8 cellular contexts compared by ENCODE assay signal in the genomic region with DNA sequence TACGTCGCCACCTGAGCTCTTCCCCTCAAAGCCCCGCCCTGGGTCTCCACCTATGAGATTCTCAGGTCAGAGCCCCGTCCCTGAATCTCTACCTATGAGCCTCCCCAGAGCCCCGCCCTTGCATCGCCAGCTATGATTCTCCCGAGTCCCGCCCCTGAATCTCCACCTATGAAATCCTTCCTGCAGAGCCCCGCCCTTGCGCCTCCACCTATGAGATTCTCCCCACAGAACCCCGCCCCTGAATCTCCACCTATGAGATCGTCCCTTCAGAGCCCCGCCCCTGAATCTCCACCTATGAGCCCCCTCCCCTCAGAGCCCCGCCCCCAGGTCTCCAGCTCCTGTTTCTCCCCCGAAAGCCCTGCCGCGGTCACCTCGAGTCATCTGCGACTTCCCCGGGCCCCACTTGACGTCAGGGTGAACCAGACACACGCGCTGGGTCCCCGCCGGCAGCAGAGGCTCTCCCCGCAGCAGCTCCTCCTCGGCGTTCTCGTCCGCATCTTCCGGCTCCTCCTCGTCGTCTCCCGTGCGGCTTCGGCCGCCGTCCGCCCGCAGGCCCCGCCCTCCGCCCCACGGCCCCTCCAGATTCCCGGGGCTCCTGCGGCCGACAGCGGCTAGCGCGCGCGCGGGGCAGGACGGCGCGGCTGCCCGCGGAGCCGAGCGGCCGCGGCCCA. TPM values are rescaled to one million over a fixed set of nuclear protein-coding genes. Genes with fewer than 3 reads are reported as not detected.
DNase-seq lines count a peak whose midpoint lies in the region; ATAC-seq, FAIRE-seq and TF ChIP-seq lines count a peak whose summit lies in the region.

No MANE protein-coding gene starts in this region.

- peaks cover 10% of the 10 kb centered on the region; the same call in 1 of the 2 replicates for H3K23me2 ChIP-seq in H1 (ENCODE audit: low read depth, low read length)

- no peak overlapping the region for H2BK15ac ChIP-seq in H1 (ENCODE audit: low read length)

- DNase-seq in AG04449 (ENCODE audit: low read depth, low spot score): peak; percentile 85
- peak; percentile 97 to 98 for DNase-seq in activated CD4-positive, alpha-beta T cell treated with anti-CD3 and anti-CD28 coated beads, Interleukin-2, amount 50 U/mL, for 4 hours
- peak; percentile 99 for DNase-seq in H1 (ENCODE audit: low read depth in 1 of 2, low spot score in 2 of 2)
- peak; percentile 97 to 100 (median 98) for DNase-seq in mucosa of descending colon
- DNase-seq in stimulated activated CD8-positive, alpha-beta memory T cell treated with anti-CD3 and anti-CD28 coated beads, Interleukin-4, amount 100 ng/mL, for 4 hours (ENCODE audit: low read depth in 2 of 2, low spot score in 1 of 2): peak; percentile 94
- no peak for DNase-seq in D721Med (ENCODE audit: insufficient read length, low spot score)

- peak overlapping the region; percentile 89 for H3K27ac ChIP-seq in H1 (ENCODE audit: low read depth, low read length)

- H4K20me1 ChIP-seq in H1 (replicated peaks in 1 of 2; ENCODE audit: control insufficient read depth in 1 of 2, insufficient read depth in 2 of 2, low read length in 2 of 2): peaks cover 0 to 6% of the 10 kb centered on the region in 2 experiments

- no peak for FAIRE-seq in H1 (lab: Jason Lieb, UNC)
- no peak for FAIRE-seq in D721Med (lab: Jason Lieb, UNC)

- H3K23ac ChIP-seq in H1 (ENCODE audit: insufficient read length): no peak overlapping the region

- ATAC-seq in GM19351 (IDR thresholded peaks at IDR 0.05; ENCODE audit: unreplicated experiment): peak; percentile 62
- ATAC-seq in HG03521 (IDR thresholded peaks at IDR 0.05; ENCODE audit: unreplicated experiment): peak; percentile 52
- ATAC-seq in mucosa of descending colon: peak; percentile 78

- no peak overlapping the region for H2BK120ac ChIP-seq in H1 (replicated peaks; ENCODE audit: low read depth, low read length)

- peaks cover 4% of the 10 kb centered on the region for H3K79me1 ChIP-seq in H1 (ENCODE audit: low read depth, low read length)

- TF ChIP-seq EP300 in H1 (IDR thresholded peaks at IDR 0.05; ENCODE audit: borderline replicate concordance in 1 of 2, low read depth in 2 of 2, low read length in 2 of 2): no peak

- H3K4me1 ChIP-seq in H1 (replicated peaks in 1 of 4; ENCODE audit: control insufficient read depth in 3 of 4, insufficient read depth in 4 of 4, low read length in 3 of 4): peaks cover 0 to 4% (median 3%) of the 10 kb centered on the region in 4 experiments; a peak in 3 of 7 replicates
- peaks cover 16% of the 10 kb centered on the region for H3K4me1 ChIP-seq in mucosa of descending colon (ENCODE audit: low read depth)

- peak overlapping the region; percentile 81; the same call in 1 of the 2 replicates for H2BK5ac ChIP-seq in H1 (ENCODE audit: low read depth, low read length)

- H3K36me3 ChIP-seq in H1 (ENCODE audit: control insufficient read depth in 2 of 4, insufficient read depth in 4 of 4, low read length in 3 of 4) (peaks cover 5 to 22% (median 11%) of the 10 kb centered on the region in 4 experiments; a peak in 6 of 8 replicates), mucosa of descending colon (ENCODE audit: low read depth) (peaks cover 3% of the 10 kb centered on the region)

- H2BK20ac ChIP-seq in H1 (ENCODE audit: low read length): no peak overlapping the region

- no peak overlapping the region for H3K4ac ChIP-seq in H1 (replicated peaks; ENCODE audit: insufficient read length, low read depth, low read length)

- H3K9me3 ChIP-seq in H1 (ENCODE audit: insufficient read depth in 2 of 2, low read depth in 1 of 2, low read length in 1 of 2) (no peaks in the 10 kb centered on the region), mucosa of descending colon (no peaks in the 10 kb centered on the region)

- H3K79me2 ChIP-seq in H1 (ENCODE audit: control insufficient read depth in 1 of 2, insufficient read depth in 2 of 2, low read length in 2 of 2): peaks cover 0 to 9% of the 10 kb centered on the region in 2 experiments; a peak in 1 of 4 replicates

- TF ChIP-seq CTCF in AG04449 (IDR thresholded peaks at IDR 0.05; ENCODE audit: insufficient read depth, low read length, missing control alignments): no peak
- no peak for TF ChIP-seq CTCF in H1 (IDR thresholded peaks at IDR 0.05; ENCODE audit: control extremely low read depth in 1 of 3, insufficient read depth in 1 of 3, low read depth in 1 of 3, low read length in 3 of 3)
- no peak for TF ChIP-seq CTCF in mucosa of descending colon (IDR thresholded peaks at IDR 0.05)
- no peak for TF ChIP-seq CTCF in D721Med (IDR thresholded peaks at IDR 0.05; ENCODE audit: insufficient read depth, missing control alignments)

- H2BK12ac ChIP-seq in H1 (ENCODE audit: low read depth, low read length): no peak overlapping the region

- POLR2A ChIA-PET in AG04449 (lab: Yijun Ruan, JAX): no interaction called here
- POLR2A ChIA-PET in H1 (lab: Charles Lee; ENCODE audit: partially characterized antibody): no interaction called here

- intact Hi-C loops in mucosa of descending colon (cut with DNase I, micrococcal nuclease): no loop called here

- no peak overlapping the region for H2AFZ ChIP-seq in H1 (ENCODE audit: low read length)

- peak overlapping the region; percentile 11 to 70; a peak in 3 of 4 replicates for H3K4me2 ChIP-seq in H1 (ENCODE audit: insufficient read depth in 1 of 2, low read depth in 2 of 2, low read length in 2 of 2)

- CTCF ChIA-PET in AG04449 (lab: Yijun Ruan, JAX): no interaction called here
- CTCF ChIA-PET in H1 (lab: Charles Lee; ENCODE audit: partially characterized antibody): no interaction called here

- peak overlapping the region; percentile 96 for H4K8ac ChIP-seq in H1 (ENCODE audit: extremely low read depth, insufficient read depth, low read length)

- no peak overlapping the region; the same call in 1 of the 2 replicates for H3K18ac ChIP-seq in H1 (ENCODE audit: extremely low read depth, low read length)

- H3K56ac ChIP-seq in H1 (replicated peaks; ENCODE audit: insufficient read length, low read depth, low read length): no peak overlapping the region

- H3K9ac ChIP-seq in H1 (replicated peaks in 1 of 4; ENCODE audit: extremely low read depth in 1 of 4, low read depth in 3 of 4, low read length in 3 of 4): peak overlapping the region; percentile 73 to 97 (median 87); a peak in 6 of 7 replicates

- no peak for TF ChIP-seq RAD21 in H1 (IDR thresholded peaks at IDR 0.05 in 1 of 2, conservative IDR thresholded peaks at IDR 0.05 in 1 of 2; ENCODE audit: low read depth in 2 of 2, low read length in 2 of 2)

- peak overlapping the region; percentile 81 for H4K91ac ChIP-seq in H1 (replicated peaks; ENCODE audit: insufficient read length, low read length)

- H3K14ac ChIP-seq in H1 (ENCODE audit: insufficient read length): no peak overlapping the region

- peak in 1 of 2 experiments; percentile 55; a peak in 1 of 3 replicates for TF ChIP-seq POLR2A in H1 (IDR thresholded peaks at IDR 0.05; ENCODE audit: control extremely low read depth in 1 of 2, low read depth in 2 of 2, low read length in 2 of 2)

- peak overlapping the region; percentile 81 for H4K5ac ChIP-seq in H1 (ENCODE audit: insufficient read length, low read depth, low read length)

- H3K27me3 ChIP-seq in H1 (replicated peaks in 1 of 4; ENCODE audit: control insufficient read depth in 3 of 4, extremely low read depth in 1 of 4, insufficient read depth in 3 of 4, low read length in 3 of 4): no peaks in the 10 kb centered on the region

- H2AK5ac ChIP-seq in H1 (ENCODE audit: low read depth, low read length): no peak overlapping the region

- 1% methylated on average over 44 of the region's 61 CpGs; no CpG with 5 or more reads in 1 of the 2 experiments for WGBS in H1 (ENCODE audit: extremely low coverage in 1 of 2, insufficient coverage in 1 of 2, insufficient read length in 1 of 2, insufficient replicate concordance in 2 of 2, low coverage in 1 of 2, low lambda C conversion rate in 2 of 2, missing lambda C conversion rate in 1 of 2), 2 experiments

- H3K4me3 ChIP-seq in AG04449 (ENCODE audit: low read depth, low read length): peak overlapping the region; percentile 86
- H3K4me3 ChIP-seq in H1 (ENCODE audit: extremely low read depth in 1 of 4, insufficient read depth in 2 of 4, low read depth in 3 of 4, low read length in 4 of 4): peak overlapping the region; percentile 64 to 95 (median 74)
- H3K4me3 ChIP-seq in mucosa of descending colon: peak overlapping the region; percentile 80

TF ChIP-seq in H1, 55 proteins besides CTCF, POLR2A, EP300 and RAD21 (continues in another document):
- TF ChIP-seq RNF2 (IDR thresholded peaks at IDR 0.05; ENCODE audit: borderline replicate concordance, low read depth, low read length, missing control alignments, poor library complexity, severe bottlenecking) (no peak), CHD2 (IDR thresholded peaks at IDR 0.05; ENCODE audit: low read length) (peak; percentile 79), SP2 (IDR thresholded peaks at IDR 0.05; ENCODE audit: low read length) (peak; percentile 74), GABPA (IDR thresholded peaks at IDR 0.05; ENCODE audit: borderline replicate concordance, insufficient read depth, low read length) (no peak), SP1 (IDR thresholded peaks at IDR 0.05; ENCODE audit: low read depth, low read length) (peak; percentile 96), TEAD4 (IDR thresholded peaks at IDR 0.05; ENCODE audit: low read depth, low read length) (no peak), TBP (IDR thresholded peaks at IDR 0.05; ENCODE audit: low read depth, low read length) (0 out of 2 replicates have a peak, but pooled peaks have one; percentile 18)

RNA-seq across cellular contexts. Expression of gene GTPBP6, which starts 0.4 kb away (rescaled TPM):
- 55.4 and 57.1 TPM in 2 replicates for total RNA-seq in H1 (2021; fragmentation: NEBNext Ultra II Directional; extraction: Animal tissue kit (Norgen Biotek cat#: 25700))
- polyA plus RNA-seq in H1 (2011; rRNA removed): 33.9 and 59.0 TPM in 2 replicates
- 56.3 TPM for polyA plus RNA-seq in H1 (2011; cell fraction: cytosol; rRNA removed)
- polyA plus RNA-seq in H1 (2011; cell fraction: nucleus; rRNA removed): 61.5 TPM
- polyA plus RNA-seq in H1 (2012, experiment 1 of 2): 26.6 to 55.2 TPM (median 54.8 TPM) in 4 replicates
- 40.7 TPM for polyA plus RNA-seq in H1 (2012, experiment 2 of 2)
- 35.4 TPM for polyA plus RNA-seq in H1 (2013, experiment 1 of 2)
- 32.3 TPM for polyA plus RNA-seq in H1 (2013, experiment 2 of 2)
- polyA minus RNA-seq in H1 (2011; rRNA and poly(A)+ RNA removed): 17.9 and 18.5 TPM in 2 replicates
- polyA minus RNA-seq in H1 (2011; cell fraction: cytosol; rRNA and poly(A)+ RNA removed): 23.8 TPM
- polyA minus RNA-seq in H1 (2011; cell fraction: nucleus; rRNA and poly(A)+ RNA removed): 18.8 TPM
- total RNA-seq in mucosa of descending colon: 10 to 100 TPM; 49.8 to 55.8 (median 54.1) TPM

RNA-seq across cellular contexts. Expression of gene PLCXD1, which starts 37.0 kb away (rescaled TPM):
- 124 and 128 TPM in 2 replicates for total RNA-seq in H1 (2021; fragmentation: NEBNext Ultra II Directional; extraction: Animal tissue kit (Norgen Biotek cat#: 25700))
- 93.6 and 134 TPM in 2 replicates for polyA plus RNA-seq in H1 (2011; rRNA removed)
- polyA plus RNA-seq in H1 (2011; cell fraction: cytosol; rRNA removed): 112 TPM
- 188 TPM for polyA plus RNA-seq in H1 (2011; cell fraction: nucleus; rRNA removed)
- polyA plus RNA-seq in H1 (2012, experiment 1 of 2): 100 to 153 TPM (median 126 TPM) in 4 replicates
- 109 TPM for polyA plus RNA-seq in H1 (2012, experiment 2 of 2)
- polyA plus RNA-seq in H1 (2013, experiment 1 of 2): 53.1 TPM
- polyA plus RNA-seq in H1 (2013, experiment 2 of 2): 49.5 TPM
- polyA minus RNA-seq in H1 (2011; rRNA and poly(A)+ RNA removed): 95.0 and 156 TPM in 2 replicates
- polyA minus RNA-seq in H1 (2011; cell fraction: cytosol; rRNA and poly(A)+ RNA removed): 121 TPM
- 94.0 TPM for polyA minus RNA-seq in H1 (2011; cell fraction: nucleus; rRNA and poly(A)+ RNA removed)
- total RNA-seq in mucosa of descending colon: 10 to 100 TPM; 12.6 to 20.7 (median 13.8) TPM
